In genomic region chr14:55256586-55256985, GRCh38 we compare ENCODE assay signal across 23 cellular contexts.
"Had no signal": no experiment of that assay in that cellular context is flagged by ENCODE, and none has a peak within 500 bp of the region (broad histone marks: within the 10 kb centered on the region; RNA-seq: fewer than 3 reads in every experiment).

No MANE protein-coding gene starts in this region.

- H3K4me1 ChIP-seq: gastrocnemius medialis, psoas muscle, sigmoid colon, tibial nerve, upper lobe of left lung had no signal

- H3K27ac ChIP-seq: epithelial cell of prostate, gastrocnemius medialis, heart left ventricle, hepatocyte, ovary, psoas muscle, sigmoid colon, thoracic aorta, tibial nerve, upper lobe of left lung had no signal

- H3K27me3 ChIP-seq: gastrocnemius medialis, heart left ventricle, hepatocyte, ovary, sigmoid colon, tibial nerve, upper lobe of left lung had no signal

- DNase-seq: effector CD8-positive, alpha-beta T cell; endodermal cell; foreskin fibroblast; gastrocnemius medialis; heart left ventricle; kidney; natural killer cell; occipital lobe; ovary; posterior cingulate gyrus; psoas muscle; right cardiac atrium; sigmoid colon; stimulated activated CD4-positive, alpha-beta T cell treated with anti-CD3 and anti-CD28 coated beads, Interleukin-15, amount 100 ng/mL, for 24 hours; stimulated activated CD4-positive, alpha-beta T cell treated with anti-CD3 and anti-CD28 coated beads, Interleukin-2, amount 100 ng/mL, for 48 hours; stimulated activated naive B cell treated with anti-CD40 and anti-IgM and Interleukin-4, amounts not matched to agents 10 μg/mL and 1 μg/mL and 100 μg/mL, for 72 hours; upper lobe of left lung had no signal

- H3K36me3 ChIP-seq: gastrocnemius medialis, heart left ventricle, ovary, sigmoid colon, thoracic aorta, tibial nerve, upper lobe of left lung had no signal

- H3K9me3 ChIP-seq: gastrocnemius medialis, heart left ventricle, ovary, psoas muscle, sigmoid colon, thoracic aorta, tibial nerve, upper lobe of left lung had no signal

- FAIRE-seq: urothelium cell line had no signal

- H3K4me3 ChIP-seq: gastrocnemius medialis, heart left ventricle, hepatocyte, lung, ovary, psoas muscle, sigmoid colon, thoracic aorta, tibial nerve, upper lobe of left lung had no signal
